1 cellular context compared by ENCODE assay signal in the genomic region with DNA sequence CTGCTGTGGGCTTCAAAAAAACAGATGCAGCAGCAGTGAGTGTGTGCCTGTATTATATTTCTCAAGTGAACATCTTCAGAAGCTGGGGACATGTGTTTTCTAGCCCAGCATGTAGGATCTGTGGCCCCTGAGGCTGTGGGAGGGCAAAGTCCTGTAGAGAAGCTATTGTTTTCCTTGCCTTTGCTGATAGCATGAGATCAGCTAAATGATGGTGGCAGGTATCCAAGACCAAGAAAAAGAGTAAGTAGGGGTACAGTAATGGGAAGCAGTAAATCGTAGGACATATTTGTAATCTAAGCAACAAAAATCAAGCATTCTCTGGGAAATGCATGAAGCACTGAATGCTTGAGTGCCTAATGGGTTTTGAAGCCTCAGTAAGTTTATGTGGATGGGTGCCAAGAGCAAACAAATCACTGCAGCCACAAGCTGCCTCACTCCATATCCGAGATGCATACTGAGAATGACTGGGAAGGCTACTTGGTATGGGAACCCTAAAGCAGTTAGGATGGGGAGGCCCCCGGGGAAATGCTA.
TF ChIP-seq lines count a peak whose summit lies in the region.

No MANE protein-coding gene starts in this region.

TF ChIP-seq in HepG2, 621 proteins besides CTCF, POLR2A, EP300 and RAD21 (continued from another document):
- TF ChIP-seq, protein P1, sequence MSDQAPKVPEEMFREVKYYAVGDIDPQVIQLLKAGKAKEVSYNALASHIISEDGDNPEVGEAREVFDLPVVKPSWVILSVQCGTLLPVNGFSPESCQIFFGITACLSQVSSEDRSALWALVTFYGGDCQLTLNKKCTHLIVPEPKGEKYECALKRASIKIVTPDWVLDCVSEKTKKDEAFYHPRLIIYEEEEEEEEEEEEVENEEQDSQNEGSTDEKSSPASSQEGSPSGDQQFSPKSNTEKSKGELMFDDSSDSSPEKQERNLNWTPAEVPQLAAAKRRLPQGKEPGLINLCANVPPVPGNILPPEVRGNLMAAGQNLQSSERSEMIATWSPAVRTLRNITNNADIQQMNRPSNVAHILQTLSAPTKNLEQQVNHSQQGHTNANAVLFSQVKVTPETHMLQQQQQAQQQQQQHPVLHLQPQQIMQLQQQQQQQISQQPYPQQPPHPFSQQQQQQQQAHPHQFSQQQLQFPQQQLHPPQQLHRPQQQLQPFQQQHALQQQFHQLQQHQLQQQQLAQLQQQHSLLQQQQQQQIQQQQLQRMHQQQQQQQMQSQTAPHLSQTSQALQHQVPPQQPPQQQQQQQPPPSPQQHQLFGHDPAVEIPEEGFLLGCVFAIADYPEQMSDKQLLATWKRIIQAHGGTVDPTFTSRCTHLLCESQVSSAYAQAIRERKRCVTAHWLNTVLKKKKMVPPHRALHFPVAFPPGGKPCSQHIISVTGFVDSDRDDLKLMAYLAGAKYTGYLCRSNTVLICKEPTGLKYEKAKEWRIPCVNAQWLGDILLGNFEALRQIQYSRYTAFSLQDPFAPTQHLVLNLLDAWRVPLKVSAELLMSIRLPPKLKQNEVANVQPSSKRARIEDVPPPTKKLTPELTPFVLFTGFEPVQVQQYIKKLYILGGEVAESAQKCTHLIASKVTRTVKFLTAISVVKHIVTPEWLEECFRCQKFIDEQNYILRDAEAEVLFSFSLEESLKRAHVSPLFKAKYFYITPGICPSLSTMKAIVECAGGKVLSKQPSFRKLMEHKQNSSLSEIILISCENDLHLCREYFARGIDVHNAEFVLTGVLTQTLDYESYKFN (CRISPR knock-in tag; conservative IDR thresholded peaks at IDR 0.05) = peak; percentile 77
- TF ChIP-seq SOX6 (IDR thresholded peaks at IDR 0.05) = no peak
- TF ChIP-seq SOX6 (CRISPR knock-in tag; IDR thresholded peaks at IDR 0.05) = peak; percentile 91
- no peak for TF ChIP-seq NAIF1 (CRISPR knock-in tag; IDR thresholded peaks at IDR 0.05; ENCODE audit: borderline replicate concordance)
- TF ChIP-seq, protein P2, sequence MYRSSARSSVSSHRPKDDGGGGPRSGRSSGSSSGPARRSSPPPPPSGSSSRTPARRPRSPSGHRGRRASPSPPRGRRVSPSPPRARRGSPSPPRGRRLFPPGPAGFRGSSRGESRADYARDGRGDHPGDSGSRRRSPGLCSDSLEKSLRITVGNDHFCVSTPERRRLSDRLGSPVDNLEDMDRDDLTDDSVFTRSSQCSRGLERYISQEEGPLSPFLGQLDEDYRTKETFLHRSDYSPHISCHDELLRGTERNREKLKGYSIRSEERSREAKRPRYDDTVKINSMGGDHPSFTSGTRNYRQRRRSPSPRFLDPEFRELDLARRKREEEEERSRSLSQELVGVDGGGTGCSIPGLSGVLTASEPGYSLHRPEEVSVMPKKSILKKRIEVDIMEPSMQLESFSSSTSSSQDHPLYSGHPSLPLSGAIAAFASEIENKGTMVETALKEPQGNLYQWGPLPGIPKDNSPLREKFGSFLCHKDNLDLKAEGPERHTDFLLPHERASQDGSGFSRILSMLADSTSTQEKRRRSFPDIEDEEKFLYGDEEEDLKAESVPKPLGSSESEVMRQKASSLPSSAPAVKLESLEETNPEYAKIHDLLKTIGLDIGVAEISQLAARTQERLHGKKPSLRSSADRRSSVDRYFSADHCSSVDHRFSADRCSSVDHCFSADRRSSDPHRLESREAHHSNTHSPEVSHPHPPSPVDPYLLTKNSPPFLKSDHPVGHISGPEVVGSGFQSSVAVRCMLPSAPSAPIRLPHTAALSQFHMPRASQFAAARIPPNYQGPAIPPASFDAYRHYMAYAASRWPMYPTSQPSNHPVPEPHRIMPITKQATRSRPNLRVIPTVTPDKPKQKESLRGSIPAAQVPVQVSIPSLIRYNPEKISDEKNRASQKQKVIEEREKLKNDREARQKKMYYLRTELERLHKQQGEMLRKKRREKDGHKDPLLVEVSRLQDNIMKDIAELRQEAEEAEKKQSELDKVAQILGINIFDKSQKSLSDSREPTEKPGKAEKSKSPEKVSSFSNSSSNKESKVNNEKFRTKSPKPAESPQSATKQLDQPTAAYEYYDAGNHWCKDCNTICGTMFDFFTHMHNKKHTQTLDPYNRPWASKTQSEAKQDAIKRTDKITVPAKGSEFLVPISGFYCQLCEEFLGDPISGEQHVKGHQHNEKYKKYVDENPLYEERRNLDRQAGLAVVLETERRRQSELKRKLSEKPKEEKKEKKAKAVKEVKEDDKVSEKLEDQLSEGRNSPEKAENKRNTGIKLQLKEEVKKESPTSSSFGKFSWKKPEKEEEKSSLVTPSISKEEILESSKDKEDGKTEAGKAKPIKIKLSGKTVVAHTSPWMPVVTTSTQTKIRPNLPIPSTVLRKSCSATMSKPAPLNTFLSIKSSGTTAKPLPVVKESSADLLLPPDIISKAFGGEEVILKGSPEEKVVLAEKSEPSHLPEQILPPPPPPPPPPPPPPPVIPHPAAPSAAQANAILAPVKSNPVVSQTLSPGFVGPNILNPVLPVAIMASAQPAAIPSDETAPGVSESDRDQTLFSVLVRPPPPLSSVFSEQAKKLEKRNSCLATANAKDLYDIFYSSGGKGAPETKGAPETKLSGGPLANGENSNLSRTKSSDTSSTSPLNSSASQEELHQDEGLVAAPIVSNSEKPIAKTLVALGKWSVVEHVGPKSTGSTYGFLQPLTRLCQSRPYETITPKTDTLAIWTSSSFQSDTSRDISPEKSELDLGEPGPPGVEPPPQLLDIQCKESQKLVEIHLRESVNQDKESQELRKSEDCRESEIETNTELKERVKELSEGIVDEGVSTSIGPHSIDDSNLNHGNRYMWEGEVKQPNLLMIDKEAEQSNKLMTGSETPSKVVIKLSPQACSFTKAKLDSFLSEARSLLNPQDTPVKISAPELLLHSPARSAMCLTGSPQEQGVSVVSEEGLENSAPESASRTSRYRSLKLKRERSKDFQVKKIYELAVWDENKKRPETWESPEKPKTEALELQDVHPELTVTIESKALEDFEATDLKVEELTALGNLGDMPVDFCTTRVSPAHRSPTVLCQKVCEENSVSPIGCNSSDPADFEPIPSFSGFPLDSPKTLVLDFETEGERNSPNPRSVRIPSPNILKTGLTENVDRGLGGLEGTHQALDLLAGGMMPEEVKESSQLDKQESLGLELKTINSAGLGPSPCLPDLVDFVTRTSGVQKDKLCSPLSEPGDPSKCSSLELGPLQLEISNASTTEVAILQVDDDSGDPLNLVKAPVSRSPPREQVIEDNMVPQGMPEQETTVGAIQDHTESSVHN (CRISPR knock-in tag; IDR thresholded peaks at IDR 0.05) = no peak
- peak; percentile 96 for TF ChIP-seq GFI1 (CRISPR knock-in tag; IDR thresholded peaks at IDR 0.05; ENCODE audit: borderline replicate concordance)
TF ChIP-seq in HepG2: peak in this region for 27.
